Comparison of ENCODE assay signal across 18 cellular contexts in genomic region chr5:80964919-80965318, GRCh38. TPM values are rescaled to one million over a fixed set of nuclear protein-coding genes. Genes with fewer than 3 reads are reported as not detected.
DNase-seq lines count a peak whose midpoint lies in the region; ATAC-seq and TF ChIP-seq lines count a peak whose summit lies in the region.
"Had no signal": no experiment of that assay in that cellular context is flagged by ENCODE, and none has a peak within 500 bp of the region (broad histone marks: within the 10 kb centered on the region; RNA-seq: fewer than 3 reads in every experiment).

No MANE protein-coding gene starts in this region.

- no peak overlapping the region for H2AFZ ChIP-seq in trophoblast cell (ENCODE audit: insufficient read depth, low read length, poor library complexity)

- peaks cover 47% of the 10 kb centered on the region for H3K4me1 Mint-ChIP-seq in activated CD8-positive, alpha-beta memory T cell treated with anti-CD3 and anti-CD28 coated beads, Interleukin-2, amount 10 ng/mL, durations not matched to agents 7 days and 5 days
- H3K4me1 Mint-ChIP-seq in HFFc6 (ENCODE audit: low read depth) = peaks cover 72% of the 10 kb centered on the region
- H3K4me1 Mint-ChIP-seq in activated T-helper 2 cell treated with anti-CD3 and anti-CD28 coated beads, Interferon-gamma antibody, Interleukin-2, Interleukin-4, amounts not matched to agents 10 μg/mL and 5 μg/mL and 100 μg/mL, durations not matched to agents 14 hours and 24 hours and 36 hours (ENCODE audit: low read depth) = peaks cover 46% of the 10 kb centered on the region

- H3K23ac ChIP-seq in trophoblast cell (ENCODE audit: low read length) = no peak overlapping the region

- no peak overlapping the region for H3K4me2 ChIP-seq in trophoblast cell (ENCODE audit: low read length)

- no peak for ATAC-seq in activated CD8-positive, alpha-beta memory T cell treated with anti-CD3 and anti-CD28 coated beads, Interleukin-2, amount 10 ng/mL, durations not matched to agents 7 days and 5 days
- ATAC-seq in foreskin keratinocyte = no peak
- ATAC-seq: left colon had no signal

- no peak overlapping the region for H3K9ac ChIP-seq in trophoblast cell (ENCODE audit: low read length)

- H2BK120ac ChIP-seq in trophoblast cell (ENCODE audit: insufficient read depth, low read length, poor library complexity) = no peak overlapping the region

- no peak overlapping the region for H4K12ac ChIP-seq in trophoblast cell (ENCODE audit: low read depth, low read length)

- peaks cover 0 to 1% of the 10 kb centered on the region in 2 experiments for H3K36me3 ChIP-seq in trophoblast cell (ENCODE audit: control insufficient read depth in 1 of 2, insufficient read depth in 2 of 2, low read length in 2 of 2)
- H3K36me3 ChIP-seq: tibial nerve had no signal

- H3K4ac ChIP-seq in trophoblast cell (ENCODE audit: low read depth, low read length) = peak overlapping the region; percentile 94

- no peak overlapping the region for H4K91ac ChIP-seq in trophoblast cell (ENCODE audit: low read depth, low read length)

- intact Hi-C loops in activated T-helper 2 cell treated with anti-CD3 and anti-CD28 coated beads, Interferon-gamma antibody, Interleukin-2, Interleukin-4, amounts not matched to agents 10 μg/mL and 5 μg/mL and 100 μg/mL, durations not matched to agents 14 hours and 24 hours and 36 hours (cut with micrococcal nuclease) = loop anchor here (5.0 to 10.0 kb wide), 5 partner anchors 78 to 337 kb away; partner anchors contain the start of gene ZCCHC9

- H3K36me3 Mint-ChIP-seq in activated CD8-positive, alpha-beta memory T cell treated with anti-CD3 and anti-CD28 coated beads, Interleukin-2, amount 10 ng/mL, durations not matched to agents 7 days and 5 days = peaks cover 3% of the 10 kb centered on the region
- H3K36me3 Mint-ChIP-seq in HFFc6 (ENCODE audit: low read depth) = peaks cover 4% of the 10 kb centered on the region; the same call in 1 of the 2 replicates
- H3K36me3 Mint-ChIP-seq in activated T-helper 2 cell treated with anti-CD3 and anti-CD28 coated beads, Interferon-gamma antibody, Interleukin-2, Interleukin-4, amounts not matched to agents 10 μg/mL and 5 μg/mL and 100 μg/mL, durations not matched to agents 14 hours and 24 hours and 36 hours (ENCODE audit: low read depth) = peaks cover 10% of the 10 kb centered on the region
- H3K36me3 Mint-ChIP-seq: brain had no signal

- H3K14ac ChIP-seq in trophoblast cell (ENCODE audit: low read length) = no peak overlapping the region

- peak overlapping the region; percentile 31 for H3K4me3 Mint-ChIP-seq in activated CD8-positive, alpha-beta memory T cell treated with anti-CD3 and anti-CD28 coated beads, Interleukin-2, amount 10 ng/mL, durations not matched to agents 7 days and 5 days
- peak overlapping the region; percentile 68; the same call in 1 of the 2 replicates for H3K4me3 Mint-ChIP-seq in HFFc6
- H3K4me3 Mint-ChIP-seq in activated T-helper 2 cell treated with anti-CD3 and anti-CD28 coated beads, Interferon-gamma antibody, Interleukin-2, Interleukin-4, amounts not matched to agents 10 μg/mL and 5 μg/mL and 100 μg/mL, durations not matched to agents 14 hours and 24 hours and 36 hours (ENCODE audit: low read depth) = peak overlapping the region; percentile 45
- H3K4me3 Mint-ChIP-seq: neural crest cell had no signal

- no peak for DNase-seq in activated CD8-positive, alpha-beta memory T cell treated with anti-CD3 and anti-CD28 coated beads, Interleukin-2, amount 10 ng/mL, durations not matched to agents 7 days and 5 days
- DNase-seq in activated CD8-positive, alpha-beta memory T cell treated with anti-CD3 and anti-CD28 coated beads, Interleukin-2, amount 50 U/mL, for 48 hours = no peak
- DNase-seq in HFFc6 (no peak), trophoblast cell (no peak), NCI-H345 treated with DMSO at 0.1 percent for 48 hours (lab: John Stamatoyannopoulos, UW; ENCODE audit: unreplicated experiment) (no peak), foreskin keratinocyte (no peak)
- DNase-seq in activated T-helper 2 cell treated with anti-CD3 and anti-CD28 coated beads, Interferon-gamma antibody, Interleukin-2, Interleukin-4, amounts not matched to agents 10 μg/mL and 5 μg/mL and 100 μg/mL, durations not matched to agents 14 hours and 24 hours and 36 hours (ENCODE audit: low spot score) = no peak
- no peak for DNase-seq in stimulated activated CD8-positive, alpha-beta memory T cell treated with anti-CD3 and anti-CD28 coated beads, Interleukin-4, amount 100 ng/mL, for 48 hours
- DNase-seq: DMS53; effector memory CD4-positive, alpha-beta T cell; glutamatergic neuron; left colon; NCI-H1694; T1000 had no signal

- no CpG with 5 or more reads among the region's 5 CpGs for WGBS in trophoblast cell (ENCODE audit: extremely low coverage, insufficient coverage, insufficient read length)

- H2BK12ac ChIP-seq in trophoblast cell (ENCODE audit: low read length) = no peak overlapping the region

- no peak overlapping the region for H3K4me3 ChIP-seq in trophoblast cell (ENCODE audit: low read depth, low read length)

- peaks cover 25% of the 10 kb centered on the region for H3K79me2 ChIP-seq in trophoblast cell (ENCODE audit: control insufficient read depth, insufficient read depth, low read length, poor library complexity)

- H4K8ac ChIP-seq in trophoblast cell (ENCODE audit: low read depth, low read length) = no peak overlapping the region

- CTCF ChIA-PET in activated CD8-positive, alpha-beta memory T cell treated with anti-CD3 and anti-CD28 coated beads, Interleukin-2, amount 10 ng/mL, durations not matched to agents 7 days and 5 days (lab: Charles Lee) = interaction anchor here (0.5 kb wide), 1 partner anchor 38 kb away, joined by 3 read pairs; no protein-coding TSS in a partner anchor

- H3K4me1 ChIP-seq in trophoblast cell (ENCODE audit: control insufficient read depth in 1 of 2, insufficient read depth in 2 of 2, low read length in 2 of 2) (peaks cover 0 to 2% of the 10 kb centered on the region in 2 experiments), foreskin keratinocyte (peaks cover 14% of the 10 kb centered on the region)

- peaks cover 2% of the 10 kb centered on the region for H3K9me3 ChIP-seq in trophoblast cell (ENCODE audit: insufficient read depth, low read depth, low read length)
- H3K9me3 ChIP-seq: tibial nerve had no signal

- no peak overlapping the region for H3K18ac ChIP-seq in trophoblast cell (ENCODE audit: low read length)

- no peaks in the 10 kb centered on the region for H3K27me3 ChIP-seq in trophoblast cell (ENCODE audit: insufficient read depth, low read length)
- H3K27me3 ChIP-seq in foreskin keratinocyte = peaks cover 49% of the 10 kb centered on the region

- peaks cover 11% of the 10 kb centered on the region for H3K27me3 Mint-ChIP-seq in activated CD8-positive, alpha-beta memory T cell treated with anti-CD3 and anti-CD28 coated beads, Interleukin-2, amount 10 ng/mL, durations not matched to agents 7 days and 5 days
- peaks cover 4% of the 10 kb centered on the region for H3K27me3 Mint-ChIP-seq in HFFc6 (ENCODE audit: insufficient read depth)
- no peaks in the 10 kb centered on the region for H3K27me3 Mint-ChIP-seq in activated T-helper 2 cell treated with anti-CD3 and anti-CD28 coated beads, Interferon-gamma antibody, Interleukin-2, Interleukin-4, amounts not matched to agents 10 μg/mL and 5 μg/mL and 100 μg/mL, durations not matched to agents 14 hours and 24 hours and 36 hours (ENCODE audit: low read depth)

- peaks cover 18% of the 10 kb centered on the region for H3K79me1 ChIP-seq in trophoblast cell (ENCODE audit: low read length)

- peak overlapping the region; percentile 48 for H3K27ac Mint-ChIP-seq in activated CD8-positive, alpha-beta memory T cell treated with anti-CD3 and anti-CD28 coated beads, Interleukin-2, amount 10 ng/mL, durations not matched to agents 7 days and 5 days
- H3K27ac Mint-ChIP-seq in HFFc6 = peak overlapping the region; percentile 46
- H3K27ac Mint-ChIP-seq in activated T-helper 2 cell treated with anti-CD3 and anti-CD28 coated beads, Interferon-gamma antibody, Interleukin-2, Interleukin-4, amounts not matched to agents 10 μg/mL and 5 μg/mL and 100 μg/mL, durations not matched to agents 14 hours and 24 hours and 36 hours = peak overlapping the region; percentile 52

- no peak overlapping the region for H2AK5ac ChIP-seq in trophoblast cell (ENCODE audit: low read length)

- H3K27ac ChIP-seq in trophoblast cell (ENCODE audit: low read depth, low read length) (no peak overlapping the region), foreskin keratinocyte (no peak overlapping the region)
- H3K27ac ChIP-seq: RWPE1 had no signal

- no peaks in the 10 kb centered on the region for H3K9me3 Mint-ChIP-seq in activated CD8-positive, alpha-beta memory T cell treated with anti-CD3 and anti-CD28 coated beads, Interleukin-2, amount 10 ng/mL, durations not matched to agents 7 days and 5 days (ENCODE audit: low read depth)
- no peaks in the 10 kb centered on the region for H3K9me3 Mint-ChIP-seq in HFFc6
- H3K9me3 Mint-ChIP-seq in activated T-helper 2 cell treated with anti-CD3 and anti-CD28 coated beads, Interferon-gamma antibody, Interleukin-2, Interleukin-4, amounts not matched to agents 10 μg/mL and 5 μg/mL and 100 μg/mL, durations not matched to agents 14 hours and 24 hours and 36 hours = no peaks in the 10 kb centered on the region
- H3K9me3 Mint-ChIP-seq: brain, neural crest cell had no signal

- H2BK5ac ChIP-seq in trophoblast cell (ENCODE audit: low read depth, low read length, poor library complexity) = no peak overlapping the region

- TF ChIP-seq CTCF in HFFc6 (IDR thresholded peaks at IDR 0.05) (no peak), foreskin keratinocyte (conservative IDR thresholded peaks at IDR 0.05) (no peak)

RNA-seq across cellular contexts. Expression of gene RASGRF2, which starts 4.8 kb away (rescaled TPM):
- 10 to 100 TPM in 1 of 2 experiments, 1 to 10 TPM in 1; 4.8 to 12.3 TPM for total RNA-seq in activated CD8-positive, alpha-beta memory T cell treated with anti-CD3 and anti-CD28 coated beads, Interleukin-2, amount 10 ng/mL, durations not matched to agents 7 days and 5 days
- under 1 TPM; 0.21 to 0.97 (median 0.69) TPM for total RNA-seq in HFFc6 (2021; fragmentation: NEBNext Ultra II Directional; extraction: Animal tissue kit (Norgen Biotek cat#: 25700))
- total RNA-seq in activated T-helper 2 cell treated with anti-CD3 and anti-CD28 coated beads, Interferon-gamma antibody, Interleukin-2, Interleukin-4, amounts not matched to agents 10 μg/mL and 5 μg/mL and 100 μg/mL, durations not matched to agents 14 hours and 24 hours and 36 hours = 16.1 and 19.4 TPM in 2 replicates
- 93.8 and 95.6 TPM in 2 replicates for polyA plus RNA-seq in trophoblast cell (2013)
- total RNA-seq in foreskin keratinocyte = 0.04 TPM in 1 of 2 replicates, not detected in the other
- not detected in 2 replicates for polyA plus RNA-seq in foreskin keratinocyte
